ENCODE assay signal across 8 cellular contexts in genomic region chr20:44908987-44909871, GRCh38. TPM values are rescaled to one million over a fixed set of nuclear protein-coding genes. Genes with fewer than 3 reads are reported as not detected.
DNase-seq lines count a peak whose midpoint lies in the region; ATAC-seq, FAIRE-seq and TF ChIP-seq lines count a peak whose summit lies in the region.

No MANE protein-coding gene starts in this region.

- in situ Hi-C loops in GM12878 (cut with MboI): no loop called here

- 26% methylated on average over 14 of the region's 14 CpGs for WGBS in GM12878 (ENCODE audit: insufficient coverage, insufficient replicate concordance, low lambda C conversion rate, missing lambda C conversion rate)
- 43 to 62% methylated on average over 12 to 13 of the region's 14 CpGs for WGBS in mesodermal cell (ENCODE audit: insufficient coverage in 2 of 2), 2 experiments

- ATAC-seq in HG02759 (IDR thresholded peaks at IDR 0.05; ENCODE audit: unreplicated experiment): peak; percentile 4
- no peak for ATAC-seq in GM12878
- no peak for ATAC-seq in HG02870 (IDR thresholded peaks at IDR 0.05; ENCODE audit: unreplicated experiment)
- no peak for ATAC-seq in activated CD4-positive, CD25-positive, alpha-beta regulatory T cell treated with anti-CD3 and anti-CD28 coated beads, Interleukin-2, amount 50 U/mL, for 24 hours

- DNase-seq in GM12878 (ENCODE audit: low read depth, low spot score): no peak
- DNase-seq in LoVo (ENCODE audit: low spot score): no peak
- no peak for DNase-seq in stimulated activated naive CD4-positive, alpha-beta T cell treated with Interleukin-2 at 50 U/mL for 16 hours (lab: John Stamatoyannopoulos, UW)

- no peak for TF ChIP-seq RAD21 in GM12878 (IDR thresholded peaks at IDR 0.05; ENCODE audit: insufficient read depth, low read depth, low read length)

- peak overlapping the region; percentile 81 for H3K27ac ChIP-seq in 22Rv1
- no peak overlapping the region; the same call in 1 of the 2 replicates for H3K27ac ChIP-seq in GM12878 (ENCODE audit: control insufficient read depth, insufficient read depth)
- H3K27ac ChIP-seq in mesodermal cell (ENCODE audit: low read depth, low read length, severe bottlenecking): peak overlapping the region; percentile 58

- intact Hi-C loops in GM12878 (cut with micrococcal nuclease; ENCODE audit: unreplicated experiment): no loop called here

- H3K4me1 ChIP-seq in GM12878 (ENCODE audit: control insufficient read depth, insufficient read depth, low read length) (peaks cover 3% of the 10 kb centered on the region), mesodermal cell (ENCODE audit: control insufficient read depth, insufficient read depth, low read length, poor library complexity, severe bottlenecking) (peaks cover 6% of the 10 kb centered on the region)

- BruUV-seq in GM12878 (replicated peaks; lab: Mats Ljungman, UMichigan): no TSS peak

- no peak for TF ChIP-seq POLR2A in GM12878 (IDR thresholded peaks at IDR 0.05; ENCODE audit: low read depth, low read length)

- no peak for FAIRE-seq in GM12878 (lab: Jason Lieb, UNC)

- no peak for TF ChIP-seq EP300 in GM12878 (IDR thresholded peaks at IDR 0.05; ENCODE audit: borderline replicate concordance in 1 of 2, control insufficient read depth in 1 of 2, low read depth in 2 of 2, low read length in 2 of 2)

- POLR2A ChIA-PET in GM12878 (lab: Charles Lee): interaction anchor here (0.6 to 1.7 kb wide), 10 partner anchors 13 to 394 kb away, joined by 3 to 10 read pairs (median 5); partner anchors contain the start of genes STK4 and YWHAB

- H4K20me1 ChIP-seq in GM12878 (ENCODE audit: control insufficient read depth, insufficient read depth): no peaks in the 10 kb centered on the region

- peak overlapping the region; percentile 91; the same call in 1 of the 2 replicates for H3K4me3 ChIP-seq in GM12878
- H3K4me3 ChIP-seq in mesodermal cell (ENCODE audit: extremely low read depth, insufficient read depth, low read length, poor library complexity, severe bottlenecking): peak overlapping the region; percentile 61

- no peak overlapping the region for H3K9ac ChIP-seq in GM12878 (ENCODE audit: control insufficient read depth, insufficient read depth, low read length)

- H3K9me3 ChIP-seq in GM12878 (replicated peaks; ENCODE audit: control insufficient read depth, insufficient read depth, low read length) (no peaks in the 10 kb centered on the region), mesodermal cell (ENCODE audit: control insufficient read depth, low read length) (no peaks in the 10 kb centered on the region)

- CTCF ChIA-PET in GM12878 (lab: Yijun Ruan, JAX): interaction anchor here (0.9 to 5.2 kb wide), 7 partner anchors 21 to 464 kb away, joined by 3 to 30 read pairs (median 3); no protein-coding TSS in a partner anchor

- no peaks in the 10 kb centered on the region for H3K79me2 ChIP-seq in GM12878 (ENCODE audit: control insufficient read depth, insufficient read depth, low read length)

- H3K27me3 ChIP-seq in GM12878 (replicated peaks in 1 of 2; ENCODE audit: control insufficient read depth in 2 of 2, insufficient read depth in 2 of 2, low read length in 1 of 2): no peaks in the 10 kb centered on the region

- peaks cover 8 to 18% of the 10 kb centered on the region in 2 experiments for H3K36me3 ChIP-seq in GM12878 (ENCODE audit: control insufficient read depth in 2 of 2, insufficient read depth in 2 of 2, low read length in 1 of 2)
- H3K36me3 ChIP-seq in mesodermal cell (ENCODE audit: control insufficient read depth, insufficient read depth, low read length): peaks cover 67% of the 10 kb centered on the region

- no peak overlapping the region for H2AFZ ChIP-seq in GM12878 (ENCODE audit: control insufficient read depth, low read depth, low read length)

- TF ChIP-seq CTCF in 22Rv1 (IDR thresholded peaks at IDR 0.05) (no peak), GM12878 (IDR thresholded peaks at IDR 0.05 in 2 of 3, conservative IDR thresholded peaks at IDR 0.05 in 1 of 3; ENCODE audit: control insufficient read depth in 2 of 3, extremely low read depth in 1 of 3, insufficient read depth in 1 of 3, low read depth in 3 of 3, low read length in 3 of 3) (no peak)

- RAD21 ChIA-PET in GM12878 (lab: Charles Lee; ENCODE audit: unreplicated experiment): interaction anchor here (0.6 to 1.3 kb wide), 9 partner anchors 14 to 187 kb away, joined by 3 to 7 read pairs (median 4); partner anchors contain the start of genes TOMM34 and YWHAB

- peak overlapping the region; percentile 53; the same call in 1 of the 2 replicates for H3K4me2 ChIP-seq in GM12878 (ENCODE audit: control insufficient read depth, insufficient read depth)

- SMC1A ChIA-PET in GM12878 (lab: Charles Lee; ENCODE audit: uncharacterized antibody, unreplicated experiment): interaction anchor here (0.9 to 3.6 kb wide), 7 partner anchors 13 to 187 kb away, joined by 3 to 18 read pairs (median 5); partner anchors contain the start of gene TOMM34

RNA-seq across cellular contexts. Expression of gene PABPC1L, which starts 0.6 kb away (rescaled TPM):
- total RNA-seq in GM12878 (2013; cell fraction: nucleolus; rRNA removed): 156 and 164 TPM in 2 replicates
- 9.8 and 14.2 TPM in 2 replicates for total RNA-seq in GM12878 (2014; rRNA removed)
- total RNA-seq in GM12878 (2014; rRNA removed; fragmentation: Illumina TruSeq; extraction: Trizol): 9.5 and 11.1 TPM in 2 replicates
- total RNA-seq in GM12878 (2021): 29.0 and 35.0 TPM in 2 replicates
- polyA plus RNA-seq in GM12878 (2011; ENCODE audit: low read depth): 26.7 TPM
- 57.7 and 66.8 TPM in 2 replicates for polyA plus RNA-seq in GM12878 (2011; rRNA removed)
- polyA plus RNA-seq in GM12878 (2011; cell fraction: cytosol; rRNA removed): 61.4 and 79.4 TPM in 2 replicates
- 337 and 458 TPM in 2 replicates for polyA plus RNA-seq in GM12878 (2011; cell fraction: nucleus; rRNA removed)
- 36.5 and 38.1 TPM in 2 replicates for polyA plus RNA-seq in GM12878 (2012)
- 20.8 and 31.7 TPM in 2 replicates for polyA plus RNA-seq in GM12878 (2014; fragmentation: Illumina TruSeq; extraction: Trizol)
- polyA plus RNA-seq in GM12878 (2014; fragmentation: Nextera tagmentation; extraction: Ambion mirVana): 1 to 10 TPM; 6.1 to 7.1 TPM
- polyA plus RNA-seq in GM12878 (2014; rRNA removed): 60.8 and 69.2 TPM in 2 replicates
- 1 to 10 TPM; 7.8 to 8.6 TPM for polyA plus RNA-seq in GM12878 (2016; fragmentation: Nextera tagmentation; extraction: Ambion mirVana)
- polyA minus RNA-seq in GM12878 (2011; rRNA and poly(A)+ RNA removed): 14.6 and 22.4 TPM in 2 replicates
- 5.7 and 7.5 TPM in 2 replicates for polyA minus RNA-seq in GM12878 (2011; cell fraction: cytosol; rRNA and poly(A)+ RNA removed)
- polyA minus RNA-seq in GM12878 (2011; cell fraction: nucleus; rRNA and poly(A)+ RNA removed): 28.2 and 46.6 TPM in 2 replicates
- polyA plus RNA-seq in mesodermal cell (2013, experiment 1 of 2): 47.3 TPM
- polyA plus RNA-seq in mesodermal cell (2013, experiment 2 of 2): 42.4 TPM

RNA-seq across cellular contexts. Expression of gene YWHAB, which starts 23.7 kb away (rescaled TPM):
- total RNA-seq in GM12878 (2013; cell fraction: nucleolus; rRNA removed): 50.2 and 53.0 TPM in 2 replicates
- total RNA-seq in GM12878 (2014; rRNA removed) (63.5 and 73.2 TPM in 2 replicates), GM12878 (2014; rRNA removed; fragmentation: Illumina TruSeq; extraction: Trizol) (81.9 and 84.6 TPM in 2 replicates), GM12878 (2021) (185 and 195 TPM in 2 replicates)
- 74.9 TPM for polyA plus RNA-seq in GM12878 (2011; ENCODE audit: low read depth)
- polyA plus RNA-seq in GM12878 (2011; rRNA removed) (99.1 and 111 TPM in 2 replicates), GM12878 (2014; fragmentation: Illumina TruSeq; extraction: Trizol) (170 and 195 TPM in 2 replicates), GM12878 (2014; fragmentation: Nextera tagmentation; extraction: Ambion mirVana) (100 to 1,000 TPM; 136 to 153 TPM), GM12878 (2014; rRNA removed) (76.9 and 77.5 TPM in 2 replicates), GM12878 (2016; fragmentation: Nextera tagmentation; extraction: Ambion mirVana) (100 to 1,000 TPM; 307 to 323 TPM)
- polyA plus RNA-seq in GM12878 (2011; cell fraction: cytosol; rRNA removed): 51.3 and 64.8 TPM in 2 replicates
- 33.8 and 45.5 TPM in 2 replicates for polyA plus RNA-seq in GM12878 (2011; cell fraction: nucleus; rRNA removed)
- polyA plus RNA-seq in GM12878 (2012): 91.9 and 107 TPM in 2 replicates
- 38.3 and 45.1 TPM in 2 replicates for polyA minus RNA-seq in GM12878 (2011; rRNA and poly(A)+ RNA removed)
- 26.9 and 33.3 TPM in 2 replicates for polyA minus RNA-seq in GM12878 (2011; cell fraction: cytosol; rRNA and poly(A)+ RNA removed)
- 16.7 and 24.7 TPM in 2 replicates for polyA minus RNA-seq in GM12878 (2011; cell fraction: nucleus; rRNA and poly(A)+ RNA removed)
- polyA plus RNA-seq in mesodermal cell (2013, experiment 1 of 2): 192 TPM
- polyA plus RNA-seq in mesodermal cell (2013, experiment 2 of 2): 189 TPM

RNA-seq across cellular contexts. Expression of gene TOMM34, which starts 51.0 kb away (rescaled TPM):
- total RNA-seq in GM12878 (2013; cell fraction: nucleolus; rRNA removed): 9.2 and 10.5 TPM in 2 replicates
- total RNA-seq in GM12878 (2014; rRNA removed) (47.3 and 49.1 TPM in 2 replicates), GM12878 (2014; rRNA removed; fragmentation: Illumina TruSeq; extraction: Trizol) (27.2 and 28.3 TPM in 2 replicates), GM12878 (2021) (37.1 and 37.9 TPM in 2 replicates)
- 22.6 TPM for polyA plus RNA-seq in GM12878 (2011; ENCODE audit: low read depth)
- polyA plus RNA-seq in GM12878 (2011; rRNA removed) (30.0 and 44.0 TPM in 2 replicates), GM12878 (2014; fragmentation: Illumina TruSeq; extraction: Trizol) (42.1 and 53.7 TPM in 2 replicates), GM12878 (2014; fragmentation: Nextera tagmentation; extraction: Ambion mirVana) (10 to 100 TPM; 14.0 to 24.5 TPM), GM12878 (2014; rRNA removed) (43.7 and 43.8 TPM in 2 replicates), GM12878 (2016; fragmentation: Nextera tagmentation; extraction: Ambion mirVana) (10 to 100 TPM; 68.2 to 73.8 TPM)
- polyA plus RNA-seq in GM12878 (2011; cell fraction: cytosol; rRNA removed): 57.5 and 58.8 TPM in 2 replicates
- polyA plus RNA-seq in GM12878 (2011; cell fraction: nucleus; rRNA removed): 29.4 and 38.0 TPM in 2 replicates
- polyA plus RNA-seq in GM12878 (2012): 22.4 and 28.4 TPM in 2 replicates
- polyA minus RNA-seq in GM12878 (2011; rRNA and poly(A)+ RNA removed): 29.0 and 32.2 TPM in 2 replicates
- 9.2 and 9.6 TPM in 2 replicates for polyA minus RNA-seq in GM12878 (2011; cell fraction: cytosol; rRNA and poly(A)+ RNA removed)
- polyA minus RNA-seq in GM12878 (2011; cell fraction: nucleus; rRNA and poly(A)+ RNA removed): 5.3 and 6.7 TPM in 2 replicates
- polyA plus RNA-seq in mesodermal cell (2013, experiment 1 of 2): 100 TPM
- polyA plus RNA-seq in mesodermal cell (2013, experiment 2 of 2): 91.6 TPM

RNA-seq across cellular contexts. Expression of gene STK4, which starts 57.1 kb away (rescaled TPM):
- 387 TPM in 2 replicates for total RNA-seq in GM12878 (2013; cell fraction: nucleolus; rRNA removed)
- 86.8 and 97.8 TPM in 2 replicates for total RNA-seq in GM12878 (2014; rRNA removed)
- 107 and 108 TPM in 2 replicates for total RNA-seq in GM12878 (2014; rRNA removed; fragmentation: Illumina TruSeq; extraction: Trizol)
- total RNA-seq in GM12878 (2021): 96.2 and 101 TPM in 2 replicates
- polyA plus RNA-seq in GM12878 (2011; ENCODE audit: low read depth): 32.8 TPM
- 92.6 and 122 TPM in 2 replicates for polyA plus RNA-seq in GM12878 (2011; rRNA removed)
- polyA plus RNA-seq in GM12878 (2011; cell fraction: cytosol; rRNA removed): 38.8 and 43.9 TPM in 2 replicates
- 60.6 and 66.6 TPM in 2 replicates for polyA plus RNA-seq in GM12878 (2011; cell fraction: nucleus; rRNA removed)
- 42.9 and 43.0 TPM in 2 replicates for polyA plus RNA-seq in GM12878 (2012)
- 84.9 and 101 TPM in 2 replicates for polyA plus RNA-seq in GM12878 (2014; fragmentation: Illumina TruSeq; extraction: Trizol)
- polyA plus RNA-seq in GM12878 (2014; fragmentation: Nextera tagmentation; extraction: Ambion mirVana): 10 to 100 TPM; 24.0 to 51.4 TPM
- 59.8 and 68.0 TPM in 2 replicates for polyA plus RNA-seq in GM12878 (2014; rRNA removed)
- polyA plus RNA-seq in GM12878 (2016; fragmentation: Nextera tagmentation; extraction: Ambion mirVana): 100 to 1,000 TPM; 123 to 135 TPM
- polyA minus RNA-seq in GM12878 (2011; rRNA and poly(A)+ RNA removed): 96.0 and 117 TPM in 2 replicates
- 34.5 and 39.4 TPM in 2 replicates for polyA minus RNA-seq in GM12878 (2011; cell fraction: cytosol; rRNA and poly(A)+ RNA removed)
- 77.5 and 137 TPM in 2 replicates for polyA minus RNA-seq in GM12878 (2011; cell fraction: nucleus; rRNA and poly(A)+ RNA removed)
- 25.5 TPM for polyA plus RNA-seq in mesodermal cell (2013, experiment 1 of 2)
- 25.5 TPM for polyA plus RNA-seq in mesodermal cell (2013, experiment 2 of 2)
